ENCODE assay signal across 9 cellular contexts in the genomic region with DNA sequence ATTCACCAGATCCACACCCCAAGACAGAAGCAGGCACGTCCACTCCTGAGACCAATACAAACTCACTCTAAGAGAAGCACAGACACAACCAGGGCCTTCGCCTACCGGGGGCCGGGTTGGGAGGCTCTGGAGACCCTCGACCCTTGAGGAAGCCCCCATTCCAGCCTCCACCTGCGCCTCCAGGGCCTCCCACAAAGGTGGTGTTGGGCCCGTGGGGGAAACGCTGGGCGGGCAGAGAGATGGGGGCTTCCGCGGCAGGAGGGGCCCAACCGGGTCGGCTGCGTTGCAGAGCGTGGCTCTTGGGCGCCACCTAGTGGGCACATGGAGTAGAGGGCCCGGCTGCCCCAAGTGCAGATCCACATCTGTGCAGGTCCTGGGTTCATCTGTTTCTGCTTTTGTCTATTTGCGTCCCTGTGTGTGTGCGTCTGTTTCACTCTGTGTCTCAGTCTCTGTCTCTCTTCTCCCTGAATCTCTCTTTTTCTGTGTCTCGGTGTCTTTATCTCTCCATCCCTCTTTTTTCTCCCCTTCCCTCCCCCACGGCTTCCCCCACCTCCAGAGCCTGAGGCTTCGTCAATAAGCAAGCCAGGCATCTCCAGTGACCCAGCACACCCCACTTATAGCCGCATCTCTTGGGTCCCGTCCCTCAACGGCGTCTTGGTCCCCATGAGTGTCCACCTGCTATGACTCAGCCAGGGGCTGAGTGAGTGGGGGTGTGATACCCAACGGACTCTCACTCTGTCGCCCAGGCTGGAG. TPM values are rescaled to one million over a fixed set of nuclear protein-coding genes. Genes with fewer than 3 reads are reported as not detected.
DNase-seq lines count a peak whose midpoint lies in the region; ATAC-seq, FAIRE-seq and TF ChIP-seq lines count a peak whose summit lies in the region.
"Had no signal": no experiment of that assay in that cellular context is flagged by ENCODE, and none has a peak within 500 bp of the region (broad histone marks: within the 10 kb centered on the region; RNA-seq: fewer than 3 reads in every experiment).

No MANE protein-coding gene starts in this region.

- no TSS peak for BruUV-seq in K562 (replicated peaks; lab: Mats Ljungman, UMichigan)

- POLR2A ChIA-PET in K562 (lab: Yijun Ruan, JAX): interaction anchor here (0.8 kb wide), 1 partner anchor 14 kb away, joined by 5 read pairs; no protein-coding TSS in a partner anchor

- no peaks in the 10 kb centered on the region for H3K9me3 ChIP-seq in K562 (replicated peaks; ENCODE audit: control insufficient read depth, insufficient read depth, low read depth, low read length)

- H3K27ac ChIP-seq in K562 (ENCODE audit: extremely low read depth, low read depth, low read length): no peak overlapping the region; the same call in 2 of the 3 replicates

- H3K79me2 ChIP-seq in K562 (ENCODE audit: control insufficient read depth, insufficient read depth, low read length): no peaks in the 10 kb centered on the region

- H3K9me1 ChIP-seq in K562 (ENCODE audit: control insufficient read depth, insufficient read depth, low read length): no peaks in the 10 kb centered on the region

- H2AFZ ChIP-seq in K562 (ENCODE audit: low read depth, low read length): peak overlapping the region; percentile 70

- CTCF ChIA-PET in K562 (lab: Yijun Ruan, JAX; ENCODE audit: low intra/inter-chr PET ratio): interaction anchor here (0.6 to 0.8 kb wide), 4 partner anchors 208 to 845 kb away, joined by 3 to 5 read pairs (median 4); no protein-coding TSS in a partner anchor

- no peaks in the 10 kb centered on the region for H4K20me1 ChIP-seq in K562 (replicated peaks; ENCODE audit: control insufficient read depth, insufficient read depth, low read length)

- no peak for TF ChIP-seq EP300 in K562 (IDR thresholded peaks at IDR 0.05; ENCODE audit: low read length)

- H3K4me2 ChIP-seq in K562 (ENCODE audit: insufficient read depth, low read length): peak overlapping the region; percentile 46

- DNase-seq in G401 (ENCODE audit: low spot score) (peak; percentile 48), NB4 (ENCODE audit: low read depth) (peak; percentile 70), UCSD-AML1 (lab: John Stamatoyannopoulos, UW; ENCODE audit: unreplicated experiment) (peak; percentile 61), K562 (ENCODE audit: extremely low read depth in 1 of 4, low spot score in 3 of 4) (peak; percentile 78 to 90 (median 88)), iPS-NIHi7 (ENCODE audit: extremely low spot score) (peak; percentile 90), globus pallidus (ENCODE audit: low spot score) (no peak)
- DNase-seq in stimulated activated CD4-positive, alpha-beta T cell treated with anti-CD3 and anti-CD28 coated beads, Interleukin-15, amount 100 ng/mL, for 24 hours: peak; percentile 78

- peak; percentile 60 to 82 for TF ChIP-seq RAD21 in K562 (CRISPR knock-in tag; conservative IDR thresholded peaks at IDR 0.05 in 1 of 2, IDR thresholded peaks at IDR 0.05 in 1 of 2)

- peak overlapping the region; percentile 25 to 59; a peak in 2 of 4 replicates for H3K9ac ChIP-seq in K562 (ENCODE audit: insufficient read depth in 1 of 2, low read depth in 2 of 2, low read length in 2 of 2)

- peak; percentile 99 for ATAC-seq in K562
- no peak for ATAC-seq in HG03025 (IDR thresholded peaks at IDR 0.05; ENCODE audit: low FRiP score, unreplicated experiment)

- TF ChIP-seq CTCF in NB4 (IDR thresholded peaks at IDR 0.05; ENCODE audit: low read depth, low read length) (peak; percentile 63), K562 (IDR thresholded peaks at IDR 0.05 in 2 of 3, conservative IDR thresholded peaks at IDR 0.05 in 1 of 3; ENCODE audit: insufficient read depth in 2 of 3, low read depth in 1 of 3, low read length in 3 of 3) (peak; percentile 89 to 92 (median 89))

- no peak for TF ChIP-seq POLR2A in NB4 (IDR thresholded peaks at IDR 0.05; ENCODE audit: extremely low read depth, insufficient read length)
- no peak for TF ChIP-seq POLR2A in K562 (conservative IDR thresholded peaks at IDR 0.05)

- peaks cover 13% of the 10 kb centered on the region; the same call in 1 of the 3 replicates for H3K36me3 ChIP-seq in K562 (ENCODE audit: control insufficient read depth, insufficient read depth, low read length)

- H3K4me3 ChIP-seq in NB4 (ENCODE audit: low read depth, low read length): no peak overlapping the region
- no peak overlapping the region; the same call in 1 of the 2 replicates for H3K4me3 ChIP-seq in K562

- no peaks in the 10 kb centered on the region for H3K27me3 ChIP-seq in K562 (ENCODE audit: control insufficient read depth in 2 of 2, insufficient read depth in 2 of 2, low read length in 2 of 2)

- in situ Hi-C loops in G401 (cut with HindIII; ENCODE audit: low sequenced_read_pairs) (no loop called here), K562 (cut with MboI) (no loop called here)

- peak; percentile 80 for FAIRE-seq in K562 (lab: Jason Lieb, UNC)
- FAIRE-seq: islet of Langerhans had no signal

- intact Hi-C loops in K562 (cut with micrococcal nuclease): loop anchor here (5.0 kb wide), 1 partner anchor 56 kb away; no protein-coding TSS in a partner anchor

- 21% methylated on average over 19 of the region's 28 CpGs for WGBS in K562 (ENCODE audit: insufficient coverage, low coverage, missing lambda C conversion rate)

- peaks cover 0 to 12% of the 10 kb centered on the region in 2 experiments; a peak in 3 of 5 replicates for H3K4me1 ChIP-seq in K562 (replicated peaks in 1 of 2; ENCODE audit: control insufficient read depth in 2 of 2, insufficient read depth in 2 of 2, low read length in 2 of 2)

RNA-seq across cellular contexts. Expression of gene TINCR, which starts 10.5 kb away (rescaled TPM):
- not detected in 2 replicates for total RNA-seq in G401 (2014; rRNA removed; shearing (Covaris generic))
- 1.7 and 1.9 TPM in 2 replicates for total RNA-seq in K562 (2011; cell fraction: chromatin; rRNA removed; ENCODE audit: low replicate concordance)
- total RNA-seq in K562 (2011; cell fraction: nucleolus; rRNA removed): 0.66 and 0.67 TPM in 2 replicates
- 1.1 and 1.5 TPM in 2 replicates for total RNA-seq in K562 (2011; cell fraction: nucleoplasm; rRNA removed)
- total RNA-seq in K562 (2014; rRNA removed) (0.08 TPM in 1 of 2 replicates, not detected in the other), K562 (2014; rRNA removed; fragmentation: Illumina TruSeq; extraction: Trizol) (0.06 and 0.07 TPM in 2 replicates), K562 (2015; rRNA removed; fragmentation: Illumina TruSeq; extraction: Trizol) (0.07 TPM in 1 of 2 replicates, not detected in the other), K562 (2021) (0.13 and 0.24 TPM in 2 replicates)
- polyA plus RNA-seq in K562 (2011; rRNA removed) (0.11 and 0.32 TPM in 2 replicates), K562 (2014; fragmentation: Illumina TruSeq; extraction: Trizol) (0.10 and 0.21 TPM in 2 replicates), K562 (2014; fragmentation: Nextera tagmentation; extraction: Ambion mirVana) (under 1 TPM; 0.03 to 0.10 TPM), K562 (2014; rRNA removed) (0.03 and 0.19 TPM in 2 replicates)
- polyA plus RNA-seq in K562 (2011; cell fraction: cytosol; rRNA removed): 0.06 and 0.24 TPM in 2 replicates
- polyA plus RNA-seq in K562 (2011; cell fraction: nucleus; rRNA removed): 0.58 and 0.90 TPM in 2 replicates
- 0.20 and 0.36 TPM in 2 replicates for polyA plus RNA-seq in K562 (2012)
- 0.33 TPM in 1 of 2 replicates, not detected in the other for polyA minus RNA-seq in K562 (2011; rRNA and poly(A)+ RNA removed)
- polyA minus RNA-seq in K562 (2011; cell fraction: cytosol; rRNA and poly(A)+ RNA removed): not detected in 2 replicates
- 0.11 and 0.13 TPM in 2 replicates for polyA minus RNA-seq in K562 (2011; cell fraction: nucleus; rRNA and poly(A)+ RNA removed)

RNA-seq across cellular contexts. Expression of gene SAFB2, which starts 44.3 kb away (rescaled TPM):
- total RNA-seq in G401 (2014; rRNA removed; shearing (Covaris generic)): 6.0 and 13.7 TPM in 2 replicates
- total RNA-seq in K562 (2011; cell fraction: chromatin; rRNA removed; ENCODE audit: low replicate concordance): 394 and 516 TPM in 2 replicates
- total RNA-seq in K562 (2011; cell fraction: nucleolus; rRNA removed): 127 TPM in 2 replicates
- total RNA-seq in K562 (2011; cell fraction: nucleoplasm; rRNA removed): 218 and 238 TPM in 2 replicates
- total RNA-seq in K562 (2014; rRNA removed): 56.1 and 74.0 TPM in 2 replicates
- total RNA-seq in K562 (2014; rRNA removed; fragmentation: Illumina TruSeq; extraction: Trizol): 45.7 and 45.8 TPM in 2 replicates
- 45.6 and 47.3 TPM in 2 replicates for total RNA-seq in K562 (2015; rRNA removed; fragmentation: Illumina TruSeq; extraction: Trizol)
- 91.5 and 103 TPM in 2 replicates for total RNA-seq in K562 (2021)
- 21.2 and 31.1 TPM in 2 replicates for polyA plus RNA-seq in K562 (2011; rRNA removed)
- 10.8 and 27.9 TPM in 2 replicates for polyA plus RNA-seq in K562 (2011; cell fraction: cytosol; rRNA removed)
- 159 and 167 TPM in 2 replicates for polyA plus RNA-seq in K562 (2011; cell fraction: nucleus; rRNA removed)
- 33.0 and 49.7 TPM in 2 replicates for polyA plus RNA-seq in K562 (2012)
- polyA plus RNA-seq in K562 (2014; fragmentation: Illumina TruSeq; extraction: Trizol): 42.3 and 54.8 TPM in 2 replicates
- polyA plus RNA-seq in K562 (2014; fragmentation: Nextera tagmentation; extraction: Ambion mirVana): 1 to 10 TPM; 4.5 to 6.9 TPM
- polyA plus RNA-seq in K562 (2014; rRNA removed): 63.2 and 65.0 TPM in 2 replicates
- 59.2 and 75.0 TPM in 2 replicates for polyA minus RNA-seq in K562 (2011; rRNA and poly(A)+ RNA removed)
- 28.9 and 29.3 TPM in 2 replicates for polyA minus RNA-seq in K562 (2011; cell fraction: cytosol; rRNA and poly(A)+ RNA removed)
- polyA minus RNA-seq in K562 (2011; cell fraction: nucleus; rRNA and poly(A)+ RNA removed): 56.3 and 123 TPM in 2 replicates

RNA-seq across cellular contexts. Expression of gene SAFB, which starts 44.6 kb away (rescaled TPM):
- total RNA-seq in G401 (2014; rRNA removed; shearing (Covaris generic)): 43.8 and 65.7 TPM in 2 replicates
- 319 and 366 TPM in 2 replicates for total RNA-seq in K562 (2011; cell fraction: chromatin; rRNA removed; ENCODE audit: low replicate concordance)
- total RNA-seq in K562 (2011; cell fraction: nucleolus; rRNA removed): 147 and 156 TPM in 2 replicates
- total RNA-seq in K562 (2011; cell fraction: nucleoplasm; rRNA removed): 205 and 219 TPM in 2 replicates
- total RNA-seq in K562 (2014; rRNA removed): 93.3 and 124 TPM in 2 replicates
- total RNA-seq in K562 (2014; rRNA removed; fragmentation: Illumina TruSeq; extraction: Trizol): 62.5 and 67.0 TPM in 2 replicates
- 83.1 and 84.6 TPM in 2 replicates for total RNA-seq in K562 (2015; rRNA removed; fragmentation: Illumina TruSeq; extraction: Trizol)
- 122 and 151 TPM in 2 replicates for total RNA-seq in K562 (2021)
- polyA plus RNA-seq in K562 (2011; rRNA removed): 37.6 and 39.2 TPM in 2 replicates
- 39.3 and 75.4 TPM in 2 replicates for polyA plus RNA-seq in K562 (2011; cell fraction: cytosol; rRNA removed)
- 116 and 141 TPM in 2 replicates for polyA plus RNA-seq in K562 (2011; cell fraction: nucleus; rRNA removed)
- polyA plus RNA-seq in K562 (2012): 59.6 and 99.1 TPM in 2 replicates
- polyA plus RNA-seq in K562 (2014; fragmentation: Illumina TruSeq; extraction: Trizol): 87.3 and 93.8 TPM in 2 replicates
- polyA plus RNA-seq in K562 (2014; fragmentation: Nextera tagmentation; extraction: Ambion mirVana): 1 to 10 TPM; 1.1 to 1.8 TPM
- polyA plus RNA-seq in K562 (2014; rRNA removed): 124 and 127 TPM in 2 replicates
- 66.5 and 72.2 TPM in 2 replicates for polyA minus RNA-seq in K562 (2011; rRNA and poly(A)+ RNA removed)
- 43.8 and 74.9 TPM in 2 replicates for polyA minus RNA-seq in K562 (2011; cell fraction: cytosol; rRNA and poly(A)+ RNA removed)
- polyA minus RNA-seq in K562 (2011; cell fraction: nucleus; rRNA and poly(A)+ RNA removed): 75.3 and 109 TPM in 2 replicates
